16 cellular contexts compared by ENCODE assay signal in genomic region chr4:25442863-25443307, GRCh38.
"Had no signal": no experiment of that assay in that cellular context is flagged by ENCODE, and none has a peak within 500 bp of the region (broad histone marks: within the 10 kb centered on the region; RNA-seq: fewer than 3 reads in every experiment).

No MANE protein-coding gene starts in this region.

- H3K27ac Mint-ChIP-seq: memory B cell; naive thymus-derived CD4-positive, alpha-beta T cell; nephron progenitor cell; type B pancreatic cell had no signal

- H3K36me3 Mint-ChIP-seq: memory B cell, type B pancreatic cell had no signal

- H3K9me3 Mint-ChIP-seq: type B pancreatic cell had no signal

- H3K4me1 Mint-ChIP-seq: memory B cell had no signal

- DNase-seq: colonic mucosa; dermis blood vessel endothelial cell; esophagus squamous epithelium; foreskin fibroblast; glutamatergic neuron; kidney; left colon; naive thymus-derived CD4-positive, alpha-beta T cell; nephron progenitor cell; sigmoid colon; stimulated activated naive CD4-positive, alpha-beta T cell treated with Interleukin-2 at 50 U/mL for 16 hours had no signal

- ATAC-seq: gastroesophageal sphincter; left colon; naive thymus-derived CD4-positive, alpha-beta T cell had no signal

- H3K4me3 Mint-ChIP-seq: memory B cell; naive thymus-derived CD4-positive, alpha-beta T cell; nephron progenitor cell; type B pancreatic cell had no signal

- H3K27ac ChIP-seq: colonic mucosa, esophagus squamous epithelium, gastroesophageal sphincter, sigmoid colon, skin epidermis, vagina had no signal

- H3K9me3 ChIP-seq: colonic mucosa, esophagus squamous epithelium, gastroesophageal sphincter, sigmoid colon, vagina had no signal

- H3K36me3 ChIP-seq: colonic mucosa, esophagus squamous epithelium, gastroesophageal sphincter, sigmoid colon, vagina had no signal

- H3K4me1 ChIP-seq: colonic mucosa, sigmoid colon, vagina had no signal

- H3K4me3 ChIP-seq: colonic mucosa, esophagus squamous epithelium, gastroesophageal sphincter, sigmoid colon, skin epidermis, vagina had no signal

- H3K27me3 Mint-ChIP-seq: naive thymus-derived CD4-positive, alpha-beta T cell; type B pancreatic cell had no signal

- H3K27me3 ChIP-seq: colonic mucosa, esophagus squamous epithelium, gastroesophageal sphincter, sigmoid colon, vagina had no signal
